Comparison of ENCODE assay signal across 24 cellular contexts in the genomic region with DNA sequence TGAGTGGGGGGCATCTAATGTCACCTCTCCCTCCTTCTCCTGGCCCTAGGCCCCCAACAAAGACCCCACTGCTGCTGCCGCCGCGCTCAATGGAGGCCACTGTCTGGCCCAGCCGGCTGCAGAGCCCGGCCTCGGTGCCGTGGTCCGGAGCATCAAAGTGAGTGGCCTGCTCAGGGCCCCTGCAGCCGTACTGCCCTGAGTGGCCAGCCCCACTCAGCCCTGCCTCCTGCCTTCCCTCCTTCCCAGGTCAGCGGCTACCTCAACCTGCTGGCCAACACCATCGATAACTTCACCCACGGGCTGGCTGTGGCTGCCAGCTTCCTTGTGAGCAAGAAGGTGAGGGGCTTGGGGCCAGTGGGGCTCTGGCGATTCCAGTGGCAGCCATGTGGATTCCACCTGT. TPM values are rescaled to one million over a fixed set of nuclear protein-coding genes. Genes with fewer than 3 reads are reported as not detected.
A peak's percentile ranks its signal among the peaks of the same experiment; 100 is the strongest.
DNase-seq lines count a peak whose midpoint lies in the region; ATAC-seq and TF ChIP-seq lines count a peak whose summit lies in the region.
"Had no signal": no experiment of that assay in that cellular context is flagged by ENCODE, and none has a peak within 500 bp of the region (broad histone marks: within the 10 kb centered on the region; RNA-seq: fewer than 3 reads in every experiment).

No MANE protein-coding gene starts in this region.

- intact Hi-C loops in dendritic cell treated with granulocyte-macrophage colony-stimulating factor and Interleukin-4, amounts not matched to agents 40 ng/mL and 50 ng/mL, for 4 days (cut with micrococcal nuclease) = loop anchor here (10.0 kb wide), 1 partner anchor 99 kb away; no protein-coding TSS in a partner anchor
- intact Hi-C loops in PC-9 (cut with micrococcal nuclease; ENCODE audit: unreplicated experiment) = no loop called here

- no peak for TF ChIP-seq POLR2A in tibial nerve (IDR thresholded peaks at IDR 0.05)

- H3K9me2 ChIP-seq in PC-9 (ENCODE audit: insufficient read depth) = no peaks in the 10 kb centered on the region

- POLR2A ChIA-PET in PC-9 (lab: Charles Lee; ENCODE audit: unreplicated experiment) = no interaction called here

- H3K9me3 ChIP-seq in neural progenitor cell (ENCODE audit: low read depth) (no peaks in the 10 kb centered on the region), tibial nerve (no peaks in the 10 kb centered on the region), trophoblast cell (ENCODE audit: insufficient read depth, low read depth, low read length) (no peaks in the 10 kb centered on the region), PC-9 (ENCODE audit: insufficient read depth, low read depth) (no peaks in the 10 kb centered on the region)
- H3K9me3 ChIP-seq: right atrium auricular region had no signal

- H3K4me2 ChIP-seq in neural progenitor cell (no peak overlapping the region), trophoblast cell (ENCODE audit: low read length) (no peak overlapping the region), PC-9 (no peak overlapping the region)

- no peak overlapping the region for H2BK12ac ChIP-seq in trophoblast cell (ENCODE audit: low read length)

- no TSS peak for BruUV-seq in PC-9 (replicated peaks; lab: Mats Ljungman, UMichigan)

- no peak overlapping the region for H3K23ac ChIP-seq in trophoblast cell (ENCODE audit: low read length)

- DNase-seq in activated T-cell treated with anti-CD3 and anti-CD28 coated beads, Interleukin-2, amount 50 U/mL, for 24 hours = no peak
- no peak for DNase-seq in activated T-cell treated with anti-CD3 and anti-CD28 coated beads, Interleukin-2, amount 50 U/mL, for 4 hours
- DNase-seq in neural progenitor cell (ENCODE audit: low spot score) (peak; percentile 0), tibial nerve (ENCODE audit: low spot score in 2 of 2) (no peak), trophoblast cell (no peak), PC-9 (no peak)
- no peak for DNase-seq in stimulated activated CD4-positive, alpha-beta T cell treated with anti-CD3 and anti-CD28 coated beads, Interleukin-2, amount 100 ng/mL, for 48 hours
- DNase-seq: activated CD8-positive, alpha-beta memory T cell treated with anti-CD3 and anti-CD28 coated beads, Interleukin-2, amount 10 ng/mL, durations not matched to agents 7 days and 5 days; activated gamma-delta T cell treated with Interleukin-2 at 50 U/mL for 16 hours; cortex of kidney; DMS 273 treated with DMSO at 0.1 percent for 48 hours; GOT3; KG1; NCI-H1048; NCI-H2081 treated with DMSO at 0.1 percent for 48 hours; NCI-H69; T1000 had no signal

- peak overlapping the region; percentile 74 for H3K27ac Mint-ChIP-seq in activated T-cell treated with anti-CD3 and anti-CD28 coated beads, Interleukin-2, amount 50 U/mL, for 24 hours
- peak overlapping the region; percentile 31 for H3K27ac Mint-ChIP-seq in dendritic cell treated with granulocyte-macrophage colony-stimulating factor and Interleukin-4, amounts not matched to agents 40 ng/mL and 50 ng/mL, for 4 days
- H3K27ac Mint-ChIP-seq in neural progenitor cell = no peak overlapping the region
- H3K27ac Mint-ChIP-seq: activated CD8-positive, alpha-beta memory T cell treated with anti-CD3 and anti-CD28 coated beads, Interleukin-2, amount 10 ng/mL, durations not matched to agents 7 days and 5 days had no signal

- H3K9ac ChIP-seq in neural progenitor cell (no peak overlapping the region), trophoblast cell (ENCODE audit: low read length) (no peak overlapping the region)

- H3K4me1 ChIP-seq in neural progenitor cell = no peaks in the 10 kb centered on the region
- peaks cover 0 to 76% (median 35%) of the 10 kb centered on the region in 4 donors for H3K4me1 ChIP-seq in tibial nerve
- H3K4me1 ChIP-seq in trophoblast cell (ENCODE audit: control insufficient read depth in 1 of 2, insufficient read depth in 2 of 2, low read length in 2 of 2) = peaks cover 13 to 21% of the 10 kb centered on the region in 2 experiments
- peaks cover 33% of the 10 kb centered on the region for H3K4me1 ChIP-seq in PC-9 (replicated peaks; ENCODE audit: insufficient read depth)

- peaks cover 47% of the 10 kb centered on the region for H3K36me3 Mint-ChIP-seq in activated T-cell treated with anti-CD3 and anti-CD28 coated beads, Interleukin-2, amount 50 U/mL, for 24 hours (ENCODE audit: low read depth)
- peaks cover 13% of the 10 kb centered on the region for H3K36me3 Mint-ChIP-seq in activated T-cell treated with anti-CD3 and anti-CD28 coated beads, Interleukin-2, amount 50 U/mL, for 4 hours (ENCODE audit: insufficient read depth)
- peaks cover 79% of the 10 kb centered on the region for H3K36me3 Mint-ChIP-seq in dendritic cell treated with granulocyte-macrophage colony-stimulating factor and Interleukin-4, amounts not matched to agents 40 ng/mL and 50 ng/mL, for 4 days (ENCODE audit: low read depth)
- H3K36me3 Mint-ChIP-seq in neural progenitor cell = peaks cover 16% of the 10 kb centered on the region

- no peak for ATAC-seq in activated T-cell treated with anti-CD3 and anti-CD28 coated beads, Interleukin-2, amount 50 U/mL, for 4 hours
- ATAC-seq: activated CD8-positive, alpha-beta memory T cell treated with anti-CD3 and anti-CD28 coated beads, Interleukin-2, amount 10 ng/mL, durations not matched to agents 7 days and 5 days had no signal

- H3K4me1 Mint-ChIP-seq in activated T-cell treated with anti-CD3 and anti-CD28 coated beads, Interleukin-2, amount 50 U/mL, for 24 hours (ENCODE audit: low read depth) = peaks cover 14% of the 10 kb centered on the region
- peaks cover 8% of the 10 kb centered on the region for H3K4me1 Mint-ChIP-seq in activated T-cell treated with anti-CD3 and anti-CD28 coated beads, Interleukin-2, amount 50 U/mL, for 4 hours (ENCODE audit: low read depth)
- H3K4me1 Mint-ChIP-seq in dendritic cell treated with granulocyte-macrophage colony-stimulating factor and Interleukin-4, amounts not matched to agents 40 ng/mL and 50 ng/mL, for 4 days (ENCODE audit: low read depth) = peaks cover 52% of the 10 kb centered on the region
- H3K4me1 Mint-ChIP-seq in neural progenitor cell = peaks cover 18% of the 10 kb centered on the region

- H4K20me1 ChIP-seq in neural progenitor cell (ENCODE audit: low read depth) (peaks cover 2% of the 10 kb centered on the region), PC-9 (ENCODE audit: insufficient read depth) (no peaks in the 10 kb centered on the region; the same call in none of the 2 replicates)

- H3K14ac ChIP-seq in trophoblast cell (ENCODE audit: low read length) = no peak overlapping the region

- WGBS in tibial nerve, 2 donors = 64 to 70% methylated on average over 11 to 13 of the region's 13 CpGs
- WGBS in trophoblast cell (ENCODE audit: extremely low coverage, insufficient coverage, insufficient read length) = no CpG with 5 or more reads among the region's 13 CpGs

- no peak for TF ChIP-seq EP300 in tibial nerve (IDR thresholded peaks at IDR 0.05)

- no peak overlapping the region for H2AK5ac ChIP-seq in trophoblast cell (ENCODE audit: low read length)

- CTCF ChIA-PET in PC-9 (lab: Charles Lee) = no interaction called here

- no peak overlapping the region for H4K12ac ChIP-seq in trophoblast cell (ENCODE audit: low read depth, low read length)

- TF ChIP-seq CTCF in neural progenitor cell (IDR thresholded peaks at IDR 0.05) = no peak
- no peak for TF ChIP-seq CTCF in tibial nerve (IDR thresholded peaks at IDR 0.05)
- TF ChIP-seq CTCF in PC-9 (conservative IDR thresholded peaks at IDR 0.05) = no peak

- H3F3A ChIP-seq in neural progenitor cell (ENCODE audit: low read depth) (no peaks in the 10 kb centered on the region), PC-9 (ENCODE audit: insufficient read depth, low read depth) (peaks cover 60% of the 10 kb centered on the region; the same call in 1 of the 2 replicates)

- H3K27me3 Mint-ChIP-seq in activated T-cell treated with anti-CD3 and anti-CD28 coated beads, Interleukin-2, amount 50 U/mL, for 24 hours = no peaks in the 10 kb centered on the region
- H3K27me3 Mint-ChIP-seq in activated T-cell treated with anti-CD3 and anti-CD28 coated beads, Interleukin-2, amount 50 U/mL, for 4 hours (ENCODE audit: low read depth) = no peaks in the 10 kb centered on the region
- H3K27me3 Mint-ChIP-seq in dendritic cell treated with granulocyte-macrophage colony-stimulating factor and Interleukin-4, amounts not matched to agents 40 ng/mL and 50 ng/mL, for 4 days = no peaks in the 10 kb centered on the region
- peaks cover 2% of the 10 kb centered on the region for H3K27me3 Mint-ChIP-seq in neural progenitor cell (ENCODE audit: insufficient read depth, low read depth)
- H3K27me3 Mint-ChIP-seq: activated CD8-positive, alpha-beta memory T cell treated with anti-CD3 and anti-CD28 coated beads, Interleukin-2, amount 10 ng/mL, durations not matched to agents 7 days and 5 days; type B pancreatic cell had no signal

- no peak overlapping the region for H3K4ac ChIP-seq in trophoblast cell (ENCODE audit: low read depth, low read length)

- no peak overlapping the region for H4K91ac ChIP-seq in trophoblast cell (ENCODE audit: low read depth, low read length)

- H3K18ac ChIP-seq in trophoblast cell (ENCODE audit: low read length) = no peak overlapping the region

- H3K4me3 Mint-ChIP-seq in activated T-cell treated with anti-CD3 and anti-CD28 coated beads, Interleukin-2, amount 50 U/mL, for 24 hours = no peak overlapping the region
- H3K4me3 Mint-ChIP-seq in activated T-cell treated with anti-CD3 and anti-CD28 coated beads, Interleukin-2, amount 50 U/mL, for 4 hours = no peak overlapping the region
- H3K4me3 Mint-ChIP-seq in dendritic cell treated with granulocyte-macrophage colony-stimulating factor and Interleukin-4, amounts not matched to agents 40 ng/mL and 50 ng/mL, for 4 days = no peak overlapping the region
- no peak overlapping the region for H3K4me3 Mint-ChIP-seq in neural progenitor cell
- H3K4me3 Mint-ChIP-seq: activated CD8-positive, alpha-beta memory T cell treated with anti-CD3 and anti-CD28 coated beads, Interleukin-2, amount 10 ng/mL, durations not matched to agents 7 days and 5 days; type B pancreatic cell had no signal

- H3K9me3 Mint-ChIP-seq in activated T-cell treated with anti-CD3 and anti-CD28 coated beads, Interleukin-2, amount 50 U/mL, for 24 hours = no peaks in the 10 kb centered on the region
- H3K9me3 Mint-ChIP-seq in activated T-cell treated with anti-CD3 and anti-CD28 coated beads, Interleukin-2, amount 50 U/mL, for 4 hours = no peaks in the 10 kb centered on the region
- no peaks in the 10 kb centered on the region for H3K9me3 Mint-ChIP-seq in dendritic cell treated with granulocyte-macrophage colony-stimulating factor and Interleukin-4, amounts not matched to agents 40 ng/mL and 50 ng/mL, for 4 days
- H3K9me3 Mint-ChIP-seq in neural progenitor cell = no peaks in the 10 kb centered on the region
- H3K9me3 Mint-ChIP-seq: type B pancreatic cell had no signal

- H3K79me1 ChIP-seq in trophoblast cell (ENCODE audit: low read length) = peaks cover 6% of the 10 kb centered on the region

- H3K79me2 ChIP-seq in neural progenitor cell (ENCODE audit: low read depth) = no peaks in the 10 kb centered on the region
- H3K79me2 ChIP-seq in trophoblast cell (ENCODE audit: control insufficient read depth, insufficient read depth, low read length, poor library complexity) = peaks cover 6% of the 10 kb centered on the region
- no peaks in the 10 kb centered on the region for H3K79me2 ChIP-seq in PC-9 (ENCODE audit: low read depth)

- no peak overlapping the region for H2AFZ ChIP-seq in neural progenitor cell (replicated peaks)
- no peak overlapping the region for H2AFZ ChIP-seq in trophoblast cell (ENCODE audit: insufficient read depth, low read length, poor library complexity)
- no peak overlapping the region for H2AFZ ChIP-seq in PC-9

- H3K27ac ChIP-seq in neural progenitor cell (no peak overlapping the region), tibial nerve (peak overlapping the region in 3 of 4 donors; percentile 52 to 91 (median 79)), trophoblast cell (ENCODE audit: low read depth, low read length) (no peak overlapping the region), PC-9 (no peak overlapping the region)
- H3K27ac ChIP-seq: 22Rv1, C4-2B, epithelial cell of prostate had no signal

- H3K4me3 ChIP-seq in neural progenitor cell = no peak overlapping the region
- no peak overlapping the region for H3K4me3 ChIP-seq in tibial nerve
- no peak overlapping the region for H3K4me3 ChIP-seq in trophoblast cell (ENCODE audit: low read depth, low read length)
- H3K4me3 ChIP-seq in PC-9 = no peak overlapping the region
- H3K4me3 ChIP-seq: right atrium auricular region had no signal

- H2BK120ac ChIP-seq in trophoblast cell (ENCODE audit: insufficient read depth, low read length, poor library complexity) = no peak overlapping the region

- H3K27me3 ChIP-seq in neural progenitor cell (no peaks in the 10 kb centered on the region), tibial nerve (no peaks in the 10 kb centered on the region), trophoblast cell (ENCODE audit: insufficient read depth, low read length) (no peaks in the 10 kb centered on the region), PC-9 (ENCODE audit: insufficient read depth, low read depth) (no peaks in the 10 kb centered on the region)
- H3K27me3 ChIP-seq: right atrium auricular region had no signal

- no peaks in the 10 kb centered on the region for H3K36me3 ChIP-seq in neural progenitor cell
- H3K36me3 ChIP-seq in tibial nerve = peaks cover 0 to 77% (median 1%) of the 10 kb centered on the region in 3 donors
- H3K36me3 ChIP-seq in trophoblast cell (ENCODE audit: control insufficient read depth in 1 of 2, insufficient read depth in 2 of 2, low read length in 2 of 2) = peaks cover 55 to 64% of the 10 kb centered on the region in 2 experiments
- H3K36me3 ChIP-seq in PC-9 (ENCODE audit: low read depth) = no peaks in the 10 kb centered on the region

- no peak overlapping the region for H2BK5ac ChIP-seq in trophoblast cell (ENCODE audit: low read depth, low read length, poor library complexity)

- H4K8ac ChIP-seq in trophoblast cell (ENCODE audit: low read depth, low read length) = no peak overlapping the region

RNA-seq across cellular contexts. Expression of a gene that starts 5.0 kb away (rescaled TPM):
- 10 to 100 TPM; 18.7 to 20.8 (median 19.5) TPM for total RNA-seq in activated T-cell treated with anti-CD3 and anti-CD28 coated beads, Interleukin-2, amount 50 U/mL, for 4 hours
- total RNA-seq in neural progenitor cell (ENCODE audit: low replicate concordance) = 11.3 and 36.4 TPM in 2 replicates
- 100 to 1,000 TPM in 3 of 4 donors, 10 to 100 TPM in 1; 91.6 to 142 (median 116) TPM for total RNA-seq in tibial nerve
- 27.5 and 28.6 TPM in 2 replicates for polyA plus RNA-seq in trophoblast cell (2013)
- 28.8 and 32.3 TPM in 2 replicates for total RNA-seq in PC-9 (2021)

RNA-seq across cellular contexts. Expression of a gene that starts 12.9 kb away (rescaled TPM):
- 100 to 1,000 TPM; 275 to 300 (median 299) TPM for total RNA-seq in activated T-cell treated with anti-CD3 and anti-CD28 coated beads, Interleukin-2, amount 50 U/mL, for 4 hours
- total RNA-seq in neural progenitor cell (ENCODE audit: low replicate concordance) = 126 and 175 TPM in 2 replicates
- total RNA-seq in tibial nerve = 100 to 1,000 TPM; 103 to 147 (median 128) TPM
- polyA plus RNA-seq in trophoblast cell (2013) = 124 and 126 TPM in 2 replicates
- total RNA-seq in PC-9 (2021) = 160 and 222 TPM in 2 replicates

RNA-seq across cellular contexts. Expression of a gene that starts 35.0 kb away (rescaled TPM):
- total RNA-seq in activated T-cell treated with anti-CD3 and anti-CD28 coated beads, Interleukin-2, amount 50 U/mL, for 4 hours = 1 to 10 TPM in 2 of 3 donors, under 1 TPM in 1; 0.74 to 2.3 (median 1.1) TPM
- total RNA-seq in neural progenitor cell (ENCODE audit: low replicate concordance) = not detected in 2 replicates
- total RNA-seq in tibial nerve = 10 to 100 TPM; 18.8 to 73.5 (median 25.2) TPM
- 0.08 TPM in 2 replicates for polyA plus RNA-seq in trophoblast cell (2013)
- not detected in 2 replicates for total RNA-seq in PC-9 (2021)
- total RNA-seq: activated CD8-positive, alpha-beta memory T cell treated with anti-CD3 and anti-CD28 coated beads, Interleukin-2, amount 10 ng/mL, durations not matched to agents 7 days and 5 days had no signal
- polyA plus RNA-seq: neural cell had no signal

RNA-seq across cellular contexts. Expression of a gene that starts 35.6 kb away (rescaled TPM):
- total RNA-seq in activated T-cell treated with anti-CD3 and anti-CD28 coated beads, Interleukin-2, amount 50 U/mL, for 4 hours = under 1 TPM; 0.46 to 0.53 (median 0.52) TPM
- not detected in 2 replicates for total RNA-seq in neural progenitor cell (ENCODE audit: low replicate concordance)
- 1 to 10 TPM; 2.2 to 6.7 (median 2.7) TPM for total RNA-seq in tibial nerve
- 0.15 and 0.40 TPM in 2 replicates for polyA plus RNA-seq in trophoblast cell (2013)
- 5.4 and 7.3 TPM in 2 replicates for total RNA-seq in PC-9 (2021)
- total RNA-seq: right atrium auricular region had no signal
- polyA plus RNA-seq: neural cell had no signal

Comparison
In these comparisons a context has a peak if more than half of its experiments do, and no peak if none do; other contexts are left out.
1. H3K27ac ChIP-seq: peak in tibial nerve (3 of 4); none in neural progenitor cell (single experiment), trophoblast cell (single experiment) and PC-9 (single experiment).
2. RNA of a gene that starts 35.0 kb away (total RNA-seq): 18.8 to 73.5 TPM in tibial nerve; 0.74 to 2.3 TPM in activated T-cell treated with anti-CD3 and anti-CD28 coated beads, Interleukin-2, amount 50 U/mL, for 4 hours, not detected in neural progenitor cell and not detected in PC-9; every median in the first group is over 4 times any median in the second.